In the genomic region with DNA sequence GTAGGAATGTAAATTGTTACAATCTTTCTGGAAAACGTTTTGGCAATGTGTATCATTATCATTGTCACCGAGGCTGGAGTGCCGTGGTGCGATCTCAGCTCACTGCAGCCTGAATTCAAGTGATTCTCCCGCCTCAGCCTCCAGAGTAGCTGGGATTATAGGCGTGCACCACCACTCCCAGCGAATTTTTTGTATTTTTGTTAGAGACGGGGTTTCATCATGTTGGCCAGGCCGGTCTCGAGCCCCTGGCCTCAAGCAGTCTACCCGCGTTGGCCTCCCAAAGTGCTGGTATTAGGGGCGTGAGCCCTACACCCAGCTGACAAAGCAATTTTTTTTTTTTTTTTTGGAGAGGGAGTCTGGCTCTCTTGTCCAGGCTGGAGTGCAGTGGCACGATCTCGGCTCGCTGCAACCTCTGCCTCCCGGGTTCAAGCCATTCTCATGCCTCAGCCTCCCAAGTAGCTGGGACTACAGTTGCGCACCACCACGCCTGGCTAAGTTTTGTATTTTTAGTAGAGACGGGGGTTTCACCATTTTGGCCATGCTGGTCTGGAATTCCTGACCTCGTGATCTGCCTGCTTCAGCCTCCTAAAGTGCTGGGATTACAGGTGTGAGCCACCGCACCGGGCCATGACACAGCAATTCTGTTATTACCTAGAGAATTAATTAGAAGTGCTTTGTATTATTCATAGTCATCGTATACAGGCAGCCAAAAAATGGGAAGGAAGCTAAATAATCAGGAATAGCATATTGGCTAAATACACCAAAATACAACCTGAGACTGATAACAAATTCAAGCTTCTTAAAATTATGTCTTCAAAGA, we compare ENCODE assay signal across 8 cellular contexts. TPM values are rescaled to one million over a fixed set of nuclear protein-coding genes. Genes with fewer than 3 reads are reported as not detected.
A peak's percentile ranks its signal among the peaks of the same experiment; 100 is the strongest.
DNase-seq lines count a peak whose midpoint lies in the region; ATAC-seq and TF ChIP-seq lines count a peak whose summit lies in the region.

No MANE protein-coding gene starts in this region.

- H3K27me3 ChIP-seq in vagina, result no peaks in the 10 kb centered on the region

- H3K4me1 Mint-ChIP-seq in stimulated activated naive CD8-positive, alpha-beta T cell treated with anti-CD3 and anti-CD28 coated beads, Interleukin-15, Interleukin-2, amounts not matched to agents 100 ng/mL and 50 ng/mL, for 24 hours (ENCODE audit: low read depth), result peaks cover 44% of the 10 kb centered on the region
- H3K4me1 Mint-ChIP-seq in memory B cell, result peaks cover 7% of the 10 kb centered on the region

- intact Hi-C loops in vagina (cut with DNase I), result no loop called here

- no peaks in the 10 kb centered on the region for H3K9me3 Mint-ChIP-seq in stimulated activated naive CD8-positive, alpha-beta T cell treated with anti-CD3 and anti-CD28 coated beads, Interleukin-15, Interleukin-2, amounts not matched to agents 100 ng/mL and 50 ng/mL, for 24 hours
- no peaks in the 10 kb centered on the region for H3K9me3 Mint-ChIP-seq in memory B cell

- in situ Hi-C loops in astrocyte of the cerebellum (cut with HindIII; ENCODE audit: low sequenced_read_pairs), result no loop called here

- H3K36me3 Mint-ChIP-seq in stimulated activated naive CD8-positive, alpha-beta T cell treated with anti-CD3 and anti-CD28 coated beads, Interleukin-15, Interleukin-2, amounts not matched to agents 100 ng/mL and 50 ng/mL, for 24 hours (ENCODE audit: low read depth), result peaks cover 4% of the 10 kb centered on the region
- peaks cover 4% of the 10 kb centered on the region for H3K36me3 Mint-ChIP-seq in memory B cell

- TF ChIP-seq CTCF in astrocyte of the cerebellum (IDR thresholded peaks at IDR 0.05; ENCODE audit: low read depth, low read length, missing control alignments) (no peak), vagina (IDR thresholded peaks at IDR 0.05) (no peak)

- peak overlapping the region; percentile 99 for H3K4me3 Mint-ChIP-seq in stimulated activated naive CD8-positive, alpha-beta T cell treated with anti-CD3 and anti-CD28 coated beads, Interleukin-15, Interleukin-2, amounts not matched to agents 100 ng/mL and 50 ng/mL, for 24 hours
- H3K4me3 Mint-ChIP-seq in memory B cell, result peak overlapping the region; percentile 99

- peak overlapping the region; percentile 99 for H3K27ac Mint-ChIP-seq in stimulated activated naive CD8-positive, alpha-beta T cell treated with anti-CD3 and anti-CD28 coated beads, Interleukin-15, Interleukin-2, amounts not matched to agents 100 ng/mL and 50 ng/mL, for 24 hours
- peak overlapping the region; percentile 94 for H3K27ac Mint-ChIP-seq in memory B cell

- no peaks in the 10 kb centered on the region for H3K9me3 ChIP-seq in vagina

- no peak for TF ChIP-seq POLR2A in vagina (IDR thresholded peaks at IDR 0.05)

- no peaks in the 10 kb centered on the region for H3K27me3 Mint-ChIP-seq in stimulated activated naive CD8-positive, alpha-beta T cell treated with anti-CD3 and anti-CD28 coated beads, Interleukin-15, Interleukin-2, amounts not matched to agents 100 ng/mL and 50 ng/mL, for 24 hours
- H3K27me3 Mint-ChIP-seq in memory B cell, result no peaks in the 10 kb centered on the region

- H3K4me3 ChIP-seq in astrocyte of the cerebellum (ENCODE audit: low read depth, low read length) (peak overlapping the region; percentile 74), vagina (peak overlapping the region; percentile 70 to 87)

- ATAC-seq in stimulated activated naive CD8-positive, alpha-beta T cell treated with anti-CD3 and anti-CD28 coated beads, Interleukin-15, Interleukin-2, amounts not matched to agents 100 U/mL and 50 U/mL, for 24 hours, result no peak
- no peak for ATAC-seq in memory B cell (ENCODE audit: low read depth)
- no peak for ATAC-seq in HG03196 (IDR thresholded peaks at IDR 0.05; ENCODE audit: unreplicated experiment)

- H3K36me3 ChIP-seq in vagina, result peaks cover 0 to 10% of the 10 kb centered on the region in 2 donors

- H3K27ac ChIP-seq in vagina, result no peak overlapping the region

- peaks cover 23% of the 10 kb centered on the region for H3K4me1 ChIP-seq in vagina

- DNase-seq in stimulated activated naive CD8-positive, alpha-beta T cell treated with anti-CD3 and anti-CD28 coated beads, Interleukin-15, Interleukin-2, amounts not matched to agents 100 U/mL and 50 U/mL, for 24 hours, result no peak
- DNase-seq in astrocyte of the cerebellum (ENCODE audit: low read depth) (no peak), memory B cell (ENCODE audit: low spot score in 2 of 2) (no peak), vagina (ENCODE audit: extremely low spot score in 2 of 2) (no peak), putamen (ENCODE audit: low spot score) (no peak)
- DNase-seq in stimulated activated naive CD4-positive, alpha-beta T cell (lab: John Stamatoyannopoulos, UW), result no peak

RNA-seq across cellular contexts. Expression of gene ACTR6, which starts 1.2 kb away (rescaled TPM):
- total RNA-seq in vagina, result 6.6 TPM

RNA-seq across cellular contexts. Expression of gene BLTP3B, which starts 59.1 kb away (rescaled TPM):
- 21.9 TPM for total RNA-seq in vagina
